Comparison of ENCODE assay signal across 8 cellular contexts in the genomic region with DNA sequence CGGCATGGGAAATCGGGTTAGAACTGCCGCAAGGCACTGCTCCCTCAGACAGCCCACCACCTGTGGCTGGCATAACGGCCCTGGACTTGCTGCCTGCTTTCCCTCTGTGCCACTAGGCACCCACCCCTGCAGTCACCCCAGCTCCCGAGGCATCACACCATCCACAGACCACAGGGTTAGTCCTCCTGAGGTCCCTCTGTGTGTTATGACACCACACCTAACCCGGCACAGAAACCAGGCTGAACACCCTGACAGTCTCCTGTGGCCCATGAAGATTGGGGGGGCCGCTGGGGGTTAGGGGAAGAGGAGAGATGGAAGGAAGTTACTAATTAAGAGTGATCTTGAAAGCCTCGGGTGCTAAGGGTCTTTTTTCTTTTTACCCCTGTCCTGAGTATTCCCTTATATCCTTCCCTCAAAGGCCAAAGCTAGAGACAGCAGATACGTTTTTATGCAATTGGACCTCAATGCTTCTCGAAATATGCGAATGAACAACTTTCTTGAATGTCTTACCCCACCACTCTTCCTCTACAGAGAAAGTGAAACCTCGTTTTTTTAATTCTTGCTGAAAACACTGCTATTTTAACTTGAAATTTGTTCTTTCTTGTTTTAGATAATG. TPM values are rescaled to one million over a fixed set of nuclear protein-coding genes. Genes with fewer than 3 reads are reported as not detected.
A peak's percentile ranks its signal among the peaks of the same experiment; 100 is the strongest.
DNase-seq lines count a peak whose midpoint lies in the region; TF ChIP-seq lines count a peak whose summit lies in the region.

No MANE protein-coding gene starts in this region.

- H3K27ac ChIP-seq in HEK293 (ENCODE audit: extremely low read depth, low read depth, low read length) = no peak overlapping the region
- peak overlapping the region; percentile 85 to 88 for H3K27ac ChIP-seq in esophagus (ENCODE audit: low read depth in 2 of 2, low read length in 1 of 2)
- H3K27ac ChIP-seq in coronary artery = peak overlapping the region in 1 of 2 donors; percentile 47

- CTCF ChIA-PET in HEK293 (lab: Yijun Ruan, JAX) = interaction anchor here (0.7 kb wide), 1 partner anchor 221 kb away, joined by 3 read pairs; no protein-coding TSS in a partner anchor

- H3K9me3 ChIP-seq in HEK293 (ENCODE audit: control insufficient read depth, insufficient read depth, low read depth, low read length) = no peaks in the 10 kb centered on the region
- no peaks in the 10 kb centered on the region for H3K9me3 ChIP-seq in esophagus (ENCODE audit: control insufficient read depth in 2 of 2, insufficient read depth in 1 of 2, low read depth in 1 of 2, low read length in 1 of 2)

- 29 to 46% methylated on average over 12 of the region's 12 CpGs for WGBS in esophagus, 2 donors

- TF ChIP-seq CTCF in AG10803 (conservative IDR thresholded peaks at IDR 0.05; ENCODE audit: low read length) (no peak), HEK293 (tag by site-specific recombination; IDR thresholded peaks at IDR 0.05) (no peak), coronary artery (IDR thresholded peaks at IDR 0.05) (no peak)

- peak overlapping the region; percentile 24; the same call in 1 of the 2 replicates for H3K4me3 ChIP-seq in AG10803 (ENCODE audit: low read length)
- no peak overlapping the region for H3K4me3 ChIP-seq in HEK293 (ENCODE audit: low read depth, low read length)
- H3K4me3 ChIP-seq in esophagus (ENCODE audit: low read depth in 1 of 2, low read length in 2 of 2) = peak overlapping the region in 1 of 2 donors; percentile 8
- H3K4me3 ChIP-seq in coronary artery = no peak overlapping the region

- H3K36me3 ChIP-seq in HEK293 (ENCODE audit: control insufficient read depth in 2 of 2, insufficient read depth in 1 of 2, low read length in 2 of 2) (no peaks in the 10 kb centered on the region; a peak in 1 of 3 replicates), esophagus (ENCODE audit: control insufficient read depth in 2 of 2, insufficient read depth in 2 of 2, low read length in 1 of 2) (no peaks in the 10 kb centered on the region)

- POLR2A ChIA-PET in HEK293 (lab: Yijun Ruan, JAX) = no interaction called here

- DNase-seq in AG10803 (ENCODE audit: low read depth) = no peak
- DNase-seq in activated CD4-positive, alpha-beta T cell treated with anti-CD3 and anti-CD28 coated beads for 24 hours (ENCODE audit: low read depth in 2 of 2) = peak; percentile 46 to 55
- peak; percentile 62 for DNase-seq in stimulated activated CD4-positive, alpha-beta T cell treated with anti-CD3 and anti-CD28 coated beads, Interleukin-4, amount 100 ng/mL, for 1 hour
- DNase-seq in NCI-H2107 treated with DMSO at 0.1 percent for 48 hours (lab: John Stamatoyannopoulos, UW; ENCODE audit: unreplicated experiment) = no peak
- DNase-seq in coronary artery (ENCODE audit: low spot score) = no peak
- DNase-seq in G401 (ENCODE audit: low spot score) = no peak

- peaks cover 9% of the 10 kb centered on the region for H3K4me1 ChIP-seq in HEK293 (ENCODE audit: control insufficient read depth, insufficient read depth, low read length)
- peaks cover 0 to 9% of the 10 kb centered on the region in 2 donors for H3K4me1 ChIP-seq in esophagus (ENCODE audit: control insufficient read depth in 2 of 2, insufficient read depth in 2 of 2, low read length in 1 of 2)

- no peaks in the 10 kb centered on the region for H3K27me3 ChIP-seq in esophagus (ENCODE audit: control insufficient read depth in 1 of 2, insufficient read depth in 2 of 2, low read length in 2 of 2)

- in situ Hi-C loops in G401 (cut with HindIII; ENCODE audit: low sequenced_read_pairs) = no loop called here

TF ChIP-seq in HEK293, 187 proteins besides CTCF, POLR2A, EP300 and RAD21 (continues in another document):
- TF ChIP-seq, protein P1, sequence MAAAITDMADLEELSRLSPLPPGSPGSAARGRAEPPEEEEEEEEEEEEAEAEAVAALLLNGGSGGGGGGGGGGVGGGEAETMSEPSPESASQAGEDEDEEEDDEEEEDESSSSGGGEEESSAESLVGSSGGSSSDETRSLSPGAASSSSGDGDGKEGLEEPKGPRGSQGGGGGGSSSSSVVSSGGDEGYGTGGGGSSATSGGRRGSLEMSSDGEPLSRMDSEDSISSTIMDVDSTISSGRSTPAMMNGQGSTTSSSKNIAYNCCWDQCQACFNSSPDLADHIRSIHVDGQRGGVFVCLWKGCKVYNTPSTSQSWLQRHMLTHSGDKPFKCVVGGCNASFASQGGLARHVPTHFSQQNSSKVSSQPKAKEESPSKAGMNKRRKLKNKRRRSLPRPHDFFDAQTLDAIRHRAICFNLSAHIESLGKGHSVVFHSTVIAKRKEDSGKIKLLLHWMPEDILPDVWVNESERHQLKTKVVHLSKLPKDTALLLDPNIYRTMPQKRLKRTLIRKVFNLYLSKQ (tag by site-specific recombination; IDR thresholded peaks at IDR 0.05; ENCODE audit: borderline replicate concordance) = no peak
- TF ChIP-seq, protein P2, sequence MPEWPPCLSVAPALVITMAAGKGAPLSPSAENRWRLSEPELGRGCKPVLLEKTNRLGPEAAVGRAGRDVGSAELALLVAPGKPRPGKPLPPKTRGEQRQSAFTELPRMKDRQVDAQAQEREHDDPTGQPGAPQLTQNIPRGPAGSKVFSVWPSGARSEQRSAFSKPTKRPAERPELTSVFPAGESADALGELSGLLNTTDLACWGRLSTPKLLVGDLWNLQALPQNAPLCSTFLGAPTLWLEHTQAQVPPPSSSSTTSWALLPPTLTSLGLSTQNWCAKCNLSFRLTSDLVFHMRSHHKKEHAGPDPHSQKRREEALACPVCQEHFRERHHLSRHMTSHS (tag by site-specific recombination; IDR thresholded peaks at IDR 0.05) = no peak
- TF ChIP-seq, protein P3, sequence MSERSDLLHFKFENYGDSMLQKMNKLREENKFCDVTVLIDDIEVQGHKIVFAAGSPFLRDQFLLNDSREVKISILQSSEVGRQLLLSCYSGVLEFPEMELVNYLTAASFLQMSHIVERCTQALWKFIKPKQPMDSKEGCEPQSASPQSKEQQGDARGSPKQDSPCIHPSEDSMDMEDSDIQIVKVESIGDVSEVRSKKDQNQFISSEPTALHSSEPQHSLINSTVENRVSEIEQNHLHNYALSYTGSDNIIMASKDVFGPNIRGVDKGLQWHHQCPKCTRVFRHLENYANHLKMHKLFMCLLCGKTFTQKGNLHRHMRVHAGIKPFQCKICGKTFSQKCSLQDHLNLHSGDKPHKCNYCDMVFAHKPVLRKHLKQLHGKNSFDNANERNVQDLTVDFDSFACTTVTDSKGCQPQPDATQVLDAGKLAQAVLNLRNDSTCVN (tag by site-specific recombination; optimal IDR thresholded peaks at IDR 0.05) = no peak
- TF ChIP-seq ZNF350 (tag by site-specific recombination; IDR thresholded peaks at IDR 0.05) = no peak
- TF ChIP-seq OVOL3 (tag by site-specific recombination; IDR thresholded peaks at IDR 0.05) = no peak
- TF ChIP-seq, protein P4, sequence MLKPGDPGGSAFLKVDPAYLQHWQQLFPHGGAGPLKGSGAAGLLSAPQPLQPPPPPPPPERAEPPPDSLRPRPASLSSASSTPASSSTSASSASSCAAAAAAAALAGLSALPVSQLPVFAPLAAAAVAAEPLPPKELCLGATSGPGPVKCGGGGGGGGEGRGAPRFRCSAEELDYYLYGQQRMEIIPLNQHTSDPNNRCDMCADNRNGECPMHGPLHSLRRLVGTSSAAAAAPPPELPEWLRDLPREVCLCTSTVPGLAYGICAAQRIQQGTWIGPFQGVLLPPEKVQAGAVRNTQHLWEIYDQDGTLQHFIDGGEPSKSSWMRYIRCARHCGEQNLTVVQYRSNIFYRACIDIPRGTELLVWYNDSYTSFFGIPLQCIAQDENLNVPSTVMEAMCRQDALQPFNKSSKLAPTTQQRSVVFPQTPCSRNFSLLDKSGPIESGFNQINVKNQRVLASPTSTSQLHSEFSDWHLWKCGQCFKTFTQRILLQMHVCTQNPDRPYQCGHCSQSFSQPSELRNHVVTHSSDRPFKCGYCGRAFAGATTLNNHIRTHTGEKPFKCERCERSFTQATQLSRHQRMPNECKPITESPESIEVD (tag by site-specific recombination; IDR thresholded peaks at IDR 0.05) = no peak
- TF ChIP-seq ZXDB (tag by site-specific recombination; IDR thresholded peaks at IDR 0.05) = no peak
- no peak for TF ChIP-seq ZNF324 (tag by site-specific recombination; IDR thresholded peaks at IDR 0.05)
- no peak for TF ChIP-seq ZNF292 (tag by site-specific recombination; IDR thresholded peaks at IDR 0.05; ENCODE audit: borderline replicate concordance, low read depth)
- no peak for TF ChIP-seq ZNF558 (tag by site-specific recombination; IDR thresholded peaks at IDR 0.05)
- TF ChIP-seq, protein P5, sequence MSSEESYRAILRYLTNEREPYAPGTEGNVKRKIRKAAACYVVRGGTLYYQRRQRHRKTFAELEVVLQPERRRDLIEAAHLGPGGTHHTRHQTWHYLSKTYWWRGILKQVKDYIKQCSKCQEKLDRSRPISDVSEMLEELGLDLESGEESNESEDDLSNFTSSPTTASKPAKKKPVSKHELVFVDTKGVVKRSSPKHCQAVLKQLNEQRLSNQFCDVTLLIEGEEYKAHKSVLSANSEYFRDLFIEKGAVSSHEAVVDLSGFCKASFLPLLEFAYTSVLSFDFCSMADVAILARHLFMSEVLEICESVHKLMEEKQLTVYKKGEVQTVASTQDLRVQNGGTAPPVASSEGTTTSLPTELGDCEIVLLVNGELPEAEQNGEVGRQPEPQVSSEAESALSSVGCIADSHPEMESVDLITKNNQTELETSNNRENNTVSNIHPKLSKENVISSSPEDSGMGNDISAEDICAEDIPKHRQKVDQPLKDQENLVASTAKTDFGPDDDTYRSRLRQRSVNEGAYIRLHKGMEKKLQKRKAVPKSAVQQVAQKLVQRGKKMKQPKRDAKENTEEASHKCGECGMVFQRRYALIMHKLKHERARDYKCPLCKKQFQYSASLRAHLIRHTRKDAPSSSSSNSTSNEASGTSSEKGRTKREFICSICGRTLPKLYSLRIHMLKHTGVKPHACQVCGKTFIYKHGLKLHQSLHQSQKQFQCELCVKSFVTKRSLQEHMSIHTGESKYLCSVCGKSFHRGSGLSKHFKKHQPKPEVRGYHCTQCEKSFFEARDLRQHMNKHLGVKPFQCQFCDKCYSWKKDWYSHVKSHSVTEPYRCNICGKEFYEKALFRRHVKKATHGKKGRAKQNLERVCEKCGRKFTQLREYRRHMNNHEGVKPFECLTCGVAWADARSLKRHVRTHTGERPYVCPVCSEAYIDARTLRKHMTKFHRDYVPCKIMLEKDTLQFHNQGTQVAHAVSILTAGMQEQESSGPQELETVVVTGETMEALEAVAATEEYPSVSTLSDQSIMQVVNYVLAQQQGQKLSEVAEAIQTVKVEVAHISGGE (tag by site-specific recombination; conservative IDR thresholded peaks at IDR 0.05; ENCODE audit: low read depth) = no peak
- no peak for TF ChIP-seq GLIS1 (tag by site-specific recombination; IDR thresholded peaks at IDR 0.05)
- TF ChIP-seq ZNF302 (tag by site-specific recombination; IDR thresholded peaks at IDR 0.05; ENCODE audit: low read depth) = no peak

RNA-seq across cellular contexts. Expression of a gene that starts 7.0 kb away (rescaled TPM):
- polyA plus RNA-seq in esophagus = 10 to 100 TPM; 36.0 to 52.8 TPM
- total RNA-seq in G401 (2014; rRNA removed; shearing (Covaris generic)) = 21.7 and 28.1 TPM in 2 replicates

Comparison
In these comparisons a context has a peak if more than half of its experiments do, and no peak if none do; other contexts are left out.
1. DNase-seq: peak in activated CD4-positive, alpha-beta T cell treated with anti-CD3 and anti-CD28 coated beads for 24 hours (2 of 2) and stimulated activated CD4-positive, alpha-beta T cell treated with anti-CD3 and anti-CD28 coated beads, Interleukin-4, amount 100 ng/mL, for 1 hour (single experiment); none in AG10803 (single experiment), NCI-H2107 treated with DMSO at 0.1 percent for 48 hours (single experiment), coronary artery (single experiment) and G401 (single experiment).